In the genomic region with DNA sequence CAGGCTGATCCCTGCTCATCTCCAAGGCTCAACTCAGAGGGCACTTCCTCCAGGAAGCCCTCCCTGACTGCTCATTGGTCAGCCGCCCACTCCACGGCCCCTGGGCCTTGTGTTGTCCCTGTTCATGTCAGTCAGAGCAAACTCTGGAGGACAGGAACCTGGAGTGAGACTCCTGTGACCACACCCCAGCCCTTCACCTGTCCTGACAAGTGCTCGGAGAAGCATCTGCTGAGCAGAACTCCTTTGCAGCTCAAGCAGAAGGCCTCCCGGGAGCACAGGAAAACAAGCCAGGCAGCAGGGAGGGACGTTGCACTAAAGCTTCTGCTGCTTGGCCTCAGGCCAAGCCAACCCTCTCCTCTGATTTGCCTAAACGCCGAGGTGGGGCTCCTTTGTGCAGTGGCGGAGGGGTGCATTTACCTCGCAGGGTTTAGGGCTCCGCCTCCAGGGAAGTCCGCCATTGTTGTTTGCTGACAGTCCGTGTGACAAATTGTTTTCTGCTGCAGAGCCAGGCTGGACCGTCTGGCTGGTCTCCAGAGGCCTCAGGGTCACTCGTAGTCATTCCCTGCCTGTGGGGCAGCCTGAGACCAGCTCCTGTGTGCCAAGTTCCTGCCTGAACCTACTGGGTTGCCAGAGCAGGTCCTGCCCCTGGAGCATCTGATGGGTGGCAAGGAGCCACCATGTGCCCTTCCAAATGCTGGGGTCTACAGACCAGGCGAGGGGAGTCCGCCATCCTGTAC, we compare ENCODE assay signal across 1 cellular context.
TF ChIP-seq lines count a peak whose summit lies in the region.

No MANE protein-coding gene starts in this region.

TF ChIP-seq in SK-N-SH treated with all-trans-retinoic acid at 6 μM for 48 hours, 23 proteins besides CTCF, POLR2A, EP300 and RAD21 (continued from another document):
- no peak for TF ChIP-seq TSHZ2 (CRISPR knock-in tag; IDR thresholded peaks at IDR 0.05)
